In the genomic region with DNA sequence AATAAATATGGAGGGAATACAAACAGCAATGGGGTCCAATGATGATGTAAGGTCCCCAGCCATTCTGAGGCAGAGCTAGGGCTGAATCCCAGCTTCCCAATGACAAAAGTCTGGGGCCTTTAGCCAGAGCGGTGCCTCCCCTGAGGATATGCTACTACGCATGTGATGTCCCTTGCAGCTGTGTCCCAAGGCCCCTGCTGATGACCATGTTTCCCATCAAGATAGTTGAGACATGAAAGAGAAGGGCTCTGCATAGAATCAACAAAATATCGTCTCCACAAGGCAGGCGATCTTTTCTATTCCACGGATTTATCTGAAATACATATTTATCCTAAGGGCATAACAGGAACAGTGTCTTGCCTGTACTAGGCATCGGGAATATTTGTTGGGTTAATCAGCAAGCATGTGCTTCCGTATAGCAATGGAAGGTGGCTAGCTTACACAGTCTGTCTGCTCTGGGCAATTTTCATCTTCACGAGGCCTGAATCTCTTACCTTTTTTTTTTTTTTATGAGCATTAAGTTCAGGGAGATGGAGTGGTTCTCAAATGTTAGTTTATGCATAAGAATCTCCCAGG, we compare ENCODE assay signal across 29 cellular contexts.
"Had no signal": no experiment of that assay in that cellular context is flagged by ENCODE, and none has a peak within 500 bp of the region (broad histone marks: within the 10 kb centered on the region; RNA-seq: fewer than 3 reads in every experiment).

No MANE protein-coding gene starts in this region.

- H2AFZ ChIP-seq: hepatocyte had no signal

- H3K4me1 ChIP-seq: ascending aorta, breast epithelium, colonic mucosa, gastroesophageal sphincter, heart right ventricle had no signal

- H3K27me3 ChIP-seq: ascending aorta, breast epithelium, cardiac muscle cell, colonic mucosa, gastroesophageal sphincter, heart right ventricle, hepatocyte had no signal

- H3K4me3 ChIP-seq: ascending aorta, breast epithelium, cardiac muscle cell, colonic mucosa, gastroesophageal sphincter, heart right ventricle, hepatocyte had no signal

- H3K4me2 ChIP-seq: hepatocyte had no signal

- DNase-seq: activated CD4-positive, alpha-beta memory T cell treated with anti-CD3 and anti-CD28 coated beads, Interleukin-2, amount 10 ng/mL, durations not matched to agents 7 days and 5 days; activated CD4-positive, alpha-beta T cell treated with anti-CD3 and anti-CD28 coated beads for 1 hour; activated CD4-positive, alpha-beta T cell treated with anti-CD3 and anti-CD28 coated beads for 4 hours; activated CD4-positive, alpha-beta T cell treated with anti-CD3 and anti-CD28 coated beads, Interleukin-2, amount 10 ng/mL, durations not matched to agents 7 days and 5 days; activated CD4-positive, alpha-beta T cell treated with anti-CD3 and anti-CD28 coated beads, Interleukin-2, amount 50 U/mL, for 4 hours; activated CD8-positive, alpha-beta memory T cell treated with anti-CD3 and anti-CD28 coated beads, Interleukin-2, amount 50 U/mL, for 48 hours; activated gamma-delta T cell; activated naive CD4-positive, alpha-beta T cell; activated naive CD4-positive, alpha-beta T cell treated with anti-CD3 and anti-CD28 coated beads, Interleukin-2, amount 10 ng/mL, durations not matched to agents 7 days and 5 days; activated naive CD8-positive, alpha-beta T cell treated with anti-CD3 and anti-CD28 coated beads, Interleukin-2, amount 10 ng/mL, durations not matched to agents 7 days and 5 days; activated T-cell treated with anti-CD3 and anti-CD28 coated beads for 4 hours; activated T-cell treated with anti-CD3 and anti-CD28 coated beads, Interleukin-2, amount 50 U/mL, for 24 hours; activated T-cell treated with anti-CD3 and anti-CD28 coated beads, Interleukin-2, amount 50 U/mL, for 72 hours; central memory CD4-positive, alpha-beta T cell; cerebellar nuclear complex; colonic mucosa; effector CD8-positive, alpha-beta T cell; foreskin fibroblast; heart right ventricle; T-helper 2 cell had no signal

- H3K9me3 ChIP-seq: ascending aorta, breast epithelium, colonic mucosa, gastroesophageal sphincter, heart right ventricle had no signal

- H3K36me3 ChIP-seq: ascending aorta, breast epithelium, cardiac muscle cell, colonic mucosa, gastroesophageal sphincter, heart right ventricle had no signal

- H3K79me2 ChIP-seq: hepatocyte had no signal

- ATAC-seq: activated naive CD4-positive, alpha-beta T cell treated with anti-CD3 and anti-CD28 coated beads, Interleukin-2, amount 50 U/mL, for 72 hours; activated T-cell treated with anti-CD3 and anti-CD28 coated beads, Interleukin-2, amount 50 U/mL, for 72 hours; gastroesophageal sphincter; heart right ventricle; WTC11 had no signal

- H3K27ac ChIP-seq: ascending aorta, breast epithelium, cardiac muscle cell, colonic mucosa, epithelial cell of prostate, gastroesophageal sphincter, heart right ventricle, hepatocyte, VCaP had no signal
